In genomic region chr22:29205260-29205597, GRCh38 we compare ENCODE assay signal across 9 cellular contexts. TPM values are rescaled to one million over a fixed set of nuclear protein-coding genes. Genes with fewer than 3 reads are reported as not detected.
A peak's percentile ranks its signal among the peaks of the same experiment; 100 is the strongest.
DNase-seq lines count a peak whose midpoint lies in the region; ATAC-seq and TF ChIP-seq lines count a peak whose summit lies in the region.
"Had no signal": no experiment of that assay in that cellular context is flagged by ENCODE, and none has a peak within 500 bp of the region (broad histone marks: within the 10 kb centered on the region; RNA-seq: fewer than 3 reads in every experiment).

No MANE protein-coding gene starts in this region.

- H3K9me3 ChIP-seq in liver (ENCODE audit: control insufficient read depth in 4 of 4, low read length in 3 of 4) (no peaks in the 10 kb centered on the region), thyroid gland (no peaks in the 10 kb centered on the region)

- TF ChIP-seq POLR2A in thyroid gland (IDR thresholded peaks at IDR 0.05), result no peak

- H3K9ac ChIP-seq in liver (ENCODE audit: low read depth in 1 of 2, low read length in 2 of 2), result no peak overlapping the region

- no peaks in the 10 kb centered on the region for H3K9me3 Mint-ChIP-seq in activated T-cell treated with anti-CD3 and anti-CD28 coated beads, Interleukin-2, amount 50 U/mL, for 24 hours
- H3K9me3 Mint-ChIP-seq in activated naive CD8-positive, alpha-beta T cell treated with anti-CD3 and anti-CD28 coated beads, Interleukin-2, amount 50 U/mL, for 24 hours, result no peaks in the 10 kb centered on the region

- peaks cover 28% of the 10 kb centered on the region for H3K4me1 Mint-ChIP-seq in activated T-cell treated with anti-CD3 and anti-CD28 coated beads, Interleukin-2, amount 50 U/mL, for 24 hours (ENCODE audit: low read depth)
- H3K4me1 Mint-ChIP-seq in activated naive CD8-positive, alpha-beta T cell treated with anti-CD3 and anti-CD28 coated beads, Interleukin-2, amount 50 U/mL, for 24 hours, result peaks cover 30% of the 10 kb centered on the region

- ATAC-seq in activated naive CD8-positive, alpha-beta T cell treated with anti-CD3 and anti-CD28 coated beads, Interleukin-2, amount 50 U/mL, for 24 hours, result no peak
- ATAC-seq in GM18907 (IDR thresholded peaks at IDR 0.05; ENCODE audit: unreplicated experiment), result no peak

- intact Hi-C loops in thyroid gland (cut with DNase I), result no loop called here

- H3K27ac ChIP-seq in liver (ENCODE audit: low read depth in 1 of 2, low read length in 2 of 2) (no peak overlapping the region), thyroid gland (no peak overlapping the region)

- 69% methylated on average over 11 of the region's 11 CpGs for WGBS in liver
- WGBS in thyroid gland, 2 donors, result 46 to 67% methylated on average over 11 of the region's 11 CpGs

- no peak overlapping the region for H3K27ac Mint-ChIP-seq in activated T-cell treated with anti-CD3 and anti-CD28 coated beads, Interleukin-2, amount 50 U/mL, for 24 hours
- H3K27ac Mint-ChIP-seq in activated naive CD8-positive, alpha-beta T cell treated with anti-CD3 and anti-CD28 coated beads, Interleukin-2, amount 50 U/mL, for 24 hours, result no peak overlapping the region

- peaks cover 1 to 5% (median 3%) of the 10 kb centered on the region in 4 donors for H3K4me1 ChIP-seq in liver (ENCODE audit: control insufficient read depth in 4 of 4, insufficient read depth in 4 of 4, low read length in 3 of 4)
- peaks cover 12 to 25% of the 10 kb centered on the region in 2 donors for H3K4me1 ChIP-seq in thyroid gland

- H3K36me3 ChIP-seq in liver (ENCODE audit: control insufficient read depth in 4 of 4, insufficient read depth in 3 of 4, low read depth in 1 of 4, low read length in 3 of 4), result no peaks in the 10 kb centered on the region
- no peaks in the 10 kb centered on the region for H3K36me3 ChIP-seq in thyroid gland

- peaks cover 59% of the 10 kb centered on the region for H3K27me3 Mint-ChIP-seq in activated T-cell treated with anti-CD3 and anti-CD28 coated beads, Interleukin-2, amount 50 U/mL, for 24 hours
- H3K27me3 Mint-ChIP-seq in activated naive CD8-positive, alpha-beta T cell treated with anti-CD3 and anti-CD28 coated beads, Interleukin-2, amount 50 U/mL, for 24 hours, result peaks cover 54% of the 10 kb centered on the region

- peak overlapping the region; percentile 27 for H3K4me3 Mint-ChIP-seq in activated T-cell treated with anti-CD3 and anti-CD28 coated beads, Interleukin-2, amount 50 U/mL, for 24 hours
- H3K4me3 Mint-ChIP-seq in activated naive CD8-positive, alpha-beta T cell treated with anti-CD3 and anti-CD28 coated beads, Interleukin-2, amount 50 U/mL, for 24 hours, result peak overlapping the region; percentile 57

- no peak for TF ChIP-seq CTCF in liver (IDR thresholded peaks at IDR 0.05; ENCODE audit: low read depth, low read length, missing input control)
- no peak for TF ChIP-seq CTCF in thyroid gland (IDR thresholded peaks at IDR 0.05)

- no peaks in the 10 kb centered on the region for H3K36me3 Mint-ChIP-seq in activated T-cell treated with anti-CD3 and anti-CD28 coated beads, Interleukin-2, amount 50 U/mL, for 24 hours (ENCODE audit: low read depth)
- no peaks in the 10 kb centered on the region for H3K36me3 Mint-ChIP-seq in activated naive CD8-positive, alpha-beta T cell treated with anti-CD3 and anti-CD28 coated beads, Interleukin-2, amount 50 U/mL, for 24 hours (ENCODE audit: low read depth)

- no peak for TF ChIP-seq RAD21 in liver (IDR thresholded peaks at IDR 0.05)

- no peaks in the 10 kb centered on the region for H3K27me3 ChIP-seq in liver (ENCODE audit: control insufficient read depth in 4 of 4, insufficient read depth in 4 of 4, low read length in 3 of 4)
- H3K27me3 ChIP-seq in thyroid gland, result no peaks in the 10 kb centered on the region

- DNase-seq in activated T-cell treated with anti-CD3 and anti-CD28 coated beads, Interleukin-2, amount 50 U/mL, for 24 hours, result no peak
- DNase-seq in activated T-cell treated with anti-CD3 and anti-CD28 coated beads, Interleukin-2, amount 50 U/mL, for 48 hours, result no peak
- no peak for DNase-seq in activated naive CD8-positive, alpha-beta T cell treated with anti-CD3 and anti-CD28 coated beads, Interleukin-2, amount 50 U/mL, for 24 hours
- peak; percentile 30 to 50 for DNase-seq in thyroid gland
- DNase-seq in NCI-H2107 treated with DMSO at 0.1 percent for 48 hours (lab: John Stamatoyannopoulos, UW; ENCODE audit: unreplicated experiment), result no peak
- DNase-seq in HuH-7 (ENCODE audit: low spot score), result no peak
- DNase-seq: NCI-H226 had no signal

- peak overlapping the region in 2 of 3 donors; percentile 18 to 61 for H3K4me3 ChIP-seq in liver (ENCODE audit: low read depth in 1 of 3, low read length in 3 of 3)
- H3K4me3 ChIP-seq in thyroid gland (replicated peaks in 1 of 3), result peak overlapping the region in 1 of 3 donors; percentile 61

TF ChIP-seq in liver, 16 proteins besides CTCF, POLR2A, EP300 and RAD21:
- no peak for TF ChIP-seq FOXA2 (IDR thresholded peaks at IDR 0.05)
- no peak for TF ChIP-seq RXRA (IDR thresholded peaks at IDR 0.05)
- TF ChIP-seq HNF4G (IDR thresholded peaks at IDR 0.05), result no peak

RNA-seq across cellular contexts. Expression of gene EMID1, which starts 0.5 kb away (rescaled TPM):
- total RNA-seq in liver (1 to 10 TPM; 1.8 to 8.9 TPM), thyroid gland (10 to 100 TPM; 14.0 to 55.9 (median 19.0) TPM)
- 1 to 10 TPM in 1 of 2 donors, under 1 TPM in 1; 0.89 to 2.4 TPM for polyA plus RNA-seq in liver

Comparison
In these comparisons a context has a peak if more than half of its experiments do, and no peak if none do; other contexts are left out.
1. DNase-seq: peak in thyroid gland (2 of 2); none in activated T-cell treated with anti-CD3 and anti-CD28 coated beads, Interleukin-2, amount 50 U/mL, for 24 hours (single experiment), activated T-cell treated with anti-CD3 and anti-CD28 coated beads, Interleukin-2, amount 50 U/mL, for 48 hours (0 of 2), activated naive CD8-positive, alpha-beta T cell treated with anti-CD3 and anti-CD28 coated beads, Interleukin-2, amount 50 U/mL, for 24 hours (single experiment), NCI-H2107 treated with DMSO at 0.1 percent for 48 hours (single experiment) and HuH-7 (single experiment).